Comparison of ENCODE assay signal across 27 cellular contexts in genomic region chr4:40453912-40454311, GRCh38.
DNase-seq lines count a peak whose midpoint lies in the region; ATAC-seq, FAIRE-seq and TF ChIP-seq lines count a peak whose summit lies in the region.
"Had no signal": no experiment of that assay in that cellular context is flagged by ENCODE, and none has a peak within 500 bp of the region (broad histone marks: within the 10 kb centered on the region; RNA-seq: fewer than 3 reads in every experiment).

No MANE protein-coding gene starts in this region.

- FAIRE-seq in A549 (lab: Jason Lieb, UNC) (no peak), HepG2 (lab: Jason Lieb, UNC) (no peak)
- FAIRE-seq: endometrium had no signal

- TF ChIP-seq RAD21 in A549 (conservative IDR thresholded peaks at IDR 0.05 in 1 of 2, IDR thresholded peaks at IDR 0.05 in 1 of 2) (no peak), HepG2 (CRISPR knock-in tag; IDR thresholded peaks at IDR 0.05) (no peak)

- TF ChIP-seq CTCF in A549 (IDR thresholded peaks at IDR 0.05) (no peak), LNCaP clone FGC (IDR thresholded peaks at IDR 0.05; ENCODE audit: control insufficient read depth, extremely low read depth, insufficient read depth) (peak; percentile 14; the same call in 1 of the 2 replicates), HepG2 (CRISPR knock-in tag; IDR thresholded peaks at IDR 0.05) (no peak)

- no peaks in the 10 kb centered on the region; a peak in 1 of 5 replicates for H3K27me3 ChIP-seq in HepG2 (ENCODE audit: control insufficient read depth in 1 of 2, insufficient read depth in 2 of 2, low read length in 2 of 2)
- H3K27me3 ChIP-seq: BE2C, gastroesophageal sphincter, hepatocyte, MG63, testis, vagina had no signal

- ATAC-seq in A549: no peak
- ATAC-seq in HepG2: no peak
- ATAC-seq: activated T-cell treated with anti-CD3 and anti-CD28 coated beads, Interleukin-2, amount 50 U/mL, for 4 hours; gastroesophageal sphincter; HCT116; left cardiac atrium; Panc1; stimulated activated memory B cell treated with anti-CD40 and anti-IgM and Interleukin-4, amounts not matched to agents 10 μg/mL and 1 μg/mL and 100 μg/mL, for 72 hours had no signal

- 67% methylated on average over 6 of the region's 6 CpGs for WGBS in A549 (ENCODE audit: missing lambda C conversion rate)
- WGBS in HepG2 (ENCODE audit: low lambda C conversion rate): 85% methylated on average over 6 of the region's 6 CpGs

- H4K20me1 ChIP-seq in HepG2 (ENCODE audit: insufficient read depth, low read length): no peaks in the 10 kb centered on the region

- no peak for TF ChIP-seq EP300 in A549 (IDR thresholded peaks at IDR 0.05)
- no peak for TF ChIP-seq EP300 in HepG2 (IDR thresholded peaks at IDR 0.05; ENCODE audit: low read depth in 2 of 2, low read length in 2 of 2)
- TF ChIP-seq EP300 in HepG2 (CRISPR knock-in tag; IDR thresholded peaks at IDR 0.05; ENCODE audit: borderline replicate concordance): no peak

- no peak overlapping the region for H3K4me3 ChIP-seq in A549
- no peak overlapping the region for H3K4me3 ChIP-seq in LNCaP clone FGC (ENCODE audit: low read depth, low read length)
- H3K4me3 ChIP-seq in HepG2 (replicated peaks in 1 of 3; ENCODE audit: insufficient read depth in 1 of 3, low read depth in 2 of 3, low read length in 3 of 3): no peak overlapping the region
- H3K4me3 ChIP-seq: gastroesophageal sphincter, hepatocyte, MG63, testis, vagina had no signal

- H3K79me2 ChIP-seq in HepG2 (ENCODE audit: insufficient read depth, low read length): no peaks in the 10 kb centered on the region

- TF ChIP-seq POLR2A in A549 (IDR thresholded peaks at IDR 0.05; ENCODE audit: low read length) (no peak), HepG2 (IDR thresholded peaks at IDR 0.05; ENCODE audit: insufficient read depth in 1 of 2, low read depth in 2 of 2, low read length in 2 of 2) (no peak)

- peak overlapping the region; percentile 75 for H3K4me2 ChIP-seq in A549
- no peak overlapping the region for H3K4me2 ChIP-seq in HepG2 (ENCODE audit: low read depth, low read length)
- H3K4me2 ChIP-seq: hepatocyte had no signal

- POLR2A ChIA-PET in A549 (lab: Yijun Ruan, JAX) (no interaction called here), HepG2 (lab: Yijun Ruan, JAX) (no interaction called here)

- H3K4me1 ChIP-seq in A549 (peaks cover 80% of the 10 kb centered on the region), HepG2 (ENCODE audit: insufficient read depth, low read length) (peaks cover 37% of the 10 kb centered on the region)
- H3K4me1 ChIP-seq: BE2C, testis had no signal

- H2AFZ ChIP-seq in HepG2 (ENCODE audit: low read length): no peak overlapping the region
- H2AFZ ChIP-seq: hepatocyte had no signal

- in situ Hi-C loops in HepG2 (cut with HindIII; ENCODE audit: extremely low pct_ligation_motif_present, low pct_unique_long_range_greater_than_20kb): no loop called here

- H3K36me3 ChIP-seq in HepG2 (replicated peaks in 1 of 2; ENCODE audit: control insufficient read depth in 1 of 2, insufficient read depth in 2 of 2, low read length in 2 of 2): no peaks in the 10 kb centered on the region
- H3K36me3 ChIP-seq: BE2C, gastroesophageal sphincter, MG63, vagina had no signal

- no TSS peak for BruUV-seq in HepG2 (replicated peaks; lab: Mats Ljungman, UMichigan)

- H3K9me3 ChIP-seq in A549: no peaks in the 10 kb centered on the region
- H3K9me3 ChIP-seq in HepG2 (ENCODE audit: low read length): no peaks in the 10 kb centered on the region
- H3K9me3 ChIP-seq: BE2C, gastroesophageal sphincter, MG63, testis, vagina had no signal

- DNase-seq in A549 (ENCODE audit: low read depth in 1 of 2, low spot score in 1 of 2) (no peak), LNCaP clone FGC (ENCODE audit: low read depth) (peak; percentile 89), NCI-H345 treated with DMSO at 0.1 percent for 48 hours (lab: John Stamatoyannopoulos, UW; ENCODE audit: unreplicated experiment) (peak; percentile 21), HepG2 (ENCODE audit: low spot score) (no peak), NAMALWA (ENCODE audit: low spot score) (no peak), NCI-H524 (lab: John Stamatoyannopoulos, UW) (no peak), DMS153 (lab: John Stamatoyannopoulos, UW) (no peak)
- no peak for DNase-seq in activated CD8-positive, alpha-beta memory T cell treated with anti-CD3 and anti-CD28 coated beads, Interleukin-2, amount 50 U/mL, for 48 hours
- DNase-seq: activated CD4-positive, alpha-beta T cell treated with anti-CD3 and anti-CD28 coated beads for 4 hours; activated T-cell treated with anti-CD3 and anti-CD28 coated beads, Interleukin-2, amount 50 U/mL, for 4 hours; BE2C; CD8-positive, alpha-beta memory T cell; left cardiac atrium; MG63; NCI-H1436 treated with DMSO at 0.1 percent for 48 hours; NCI-H446; posterior cingulate gyrus; SHP77; stimulated activated CD4-positive, alpha-beta T cell treated with anti-CD3 and anti-CD28 coated beads, Interleukin-4, amount 100 ng/mL, for 4 hours; testis had no signal

- CTCF ChIA-PET in A549 (lab: Yijun Ruan, JAX): interaction anchor here (0.6 to 1.0 kb wide), 3 partner anchors 26 to 468 kb away, joined by 3 to 4 read pairs (median 3); no protein-coding TSS in a partner anchor
- CTCF ChIA-PET in HepG2 (lab: Yijun Ruan, JAX; ENCODE audit: low intra/inter-chr PET ratio, low total read pairs): no interaction called here

- H3K9ac ChIP-seq in HepG2 (ENCODE audit: insufficient read depth, low read depth, low read length): no peak overlapping the region

- intact Hi-C loops in HepG2 (cut with micrococcal nuclease; ENCODE audit: unreplicated experiment): no loop called here

- H3K27ac ChIP-seq in A549 (peak overlapping the region; percentile 64 to 89; a peak in 5 of 6 replicates), HepG2 (ENCODE audit: extremely low read length, insufficient read depth, low read length) (no peak overlapping the region)
- H3K27ac ChIP-seq: gastroesophageal sphincter, testis, vagina had no signal

TF ChIP-seq in A549, 52 proteins besides CTCF, POLR2A, EP300 and RAD21 (continues in another document):
- TF ChIP-seq SMC3 (IDR thresholded peaks at IDR 0.05): no peak
- no peak for TF ChIP-seq USF2 (IDR thresholded peaks at IDR 0.05)
- TF ChIP-seq NPAS2 (CRISPR knock-in tag; IDR thresholded peaks at IDR 0.05; ENCODE audit: borderline replicate concordance): no peak
- TF ChIP-seq SREBF2 (IDR thresholded peaks at IDR 0.05): no peak
- TF ChIP-seq CEBPB (IDR thresholded peaks at IDR 0.05): no peak
- TF ChIP-seq PBX3 (IDR thresholded peaks at IDR 0.05): no peak
- no peak for TF ChIP-seq CHD4 (IDR thresholded peaks at IDR 0.05; ENCODE audit: borderline replicate concordance)
- TF ChIP-seq FOXS1 (CRISPR knock-in tag; IDR thresholded peaks at IDR 0.05): no peak

TF ChIP-seq in HepG2, 621 proteins besides CTCF, POLR2A, EP300 and RAD21 (continues in another document):
- TF ChIP-seq ZBTB40 (IDR thresholded peaks at IDR 0.05) (peak; percentile 47; the same call in 1 of the 2 replicates), ZBTB40 (CRISPR knock-in tag; IDR thresholded peaks at IDR 0.05) (peak; percentile 95)

Comparison
In these comparisons a context has a peak if more than half of its experiments do, and no peak if none do; other contexts are left out.
1. DNase-seq: peak in LNCaP clone FGC (single experiment) and NCI-H345 treated with DMSO at 0.1 percent for 48 hours (single experiment); none in A549 (0 of 2), HepG2 (single experiment), NAMALWA (single experiment), NCI-H524 (0 of 2), activated CD8-positive, alpha-beta memory T cell treated with anti-CD3 and anti-CD28 coated beads, Interleukin-2, amount 50 U/mL, for 48 hours (single experiment) and DMS153 (single experiment).